In genomic region chr17:27430882-27431491, GRCh38 we compare ENCODE assay signal across 8 cellular contexts. TPM values are rescaled to one million over a fixed set of nuclear protein-coding genes. Genes with fewer than 3 reads are reported as not detected.
DNase-seq lines count a peak whose midpoint lies in the region; ATAC-seq and TF ChIP-seq lines count a peak whose summit lies in the region.

No MANE protein-coding gene starts in this region.

- peak; percentile 71 for TF ChIP-seq CTCF in SK-N-SH (IDR thresholded peaks at IDR 0.05)
- peak; percentile 55 for TF ChIP-seq CTCF in smooth muscle cell (IDR thresholded peaks at IDR 0.05; ENCODE audit: borderline replicate concordance, insufficient read depth, poor library complexity, severe bottlenecking)

- H3K4me1 Mint-ChIP-seq in activated naive CD8-positive, alpha-beta T cell treated with anti-CD3 and anti-CD28 coated beads, Interleukin-2, amount 50 U/mL, for 24 hours: no peaks in the 10 kb centered on the region
- no peaks in the 10 kb centered on the region for H3K4me1 Mint-ChIP-seq in activated naive CD8-positive, alpha-beta T cell treated with anti-CD3 and anti-CD28 coated beads for 36 hours

- H3K4me3 ChIP-seq in SK-N-SH (ENCODE audit: low read depth in 2 of 2, low read length in 1 of 2) (no peak overlapping the region; a peak in 1 of 4 replicates), smooth muscle cell (no peak overlapping the region)

- no peaks in the 10 kb centered on the region for H3K27me3 Mint-ChIP-seq in activated naive CD8-positive, alpha-beta T cell treated with anti-CD3 and anti-CD28 coated beads, Interleukin-2, amount 50 U/mL, for 24 hours
- no peaks in the 10 kb centered on the region for H3K27me3 Mint-ChIP-seq in activated naive CD8-positive, alpha-beta T cell treated with anti-CD3 and anti-CD28 coated beads for 36 hours

- H3K9me2 ChIP-seq in SK-N-SH: no peaks in the 10 kb centered on the region

- H3K4me2 ChIP-seq in SK-N-SH: no peak overlapping the region
- no peak overlapping the region for H3K4me2 ChIP-seq in smooth muscle cell

- H3K27ac ChIP-seq in SK-N-SH (ENCODE audit: low read depth in 2 of 2, low read length in 1 of 2) (no peak overlapping the region), smooth muscle cell (ENCODE audit: low read depth) (no peak overlapping the region)

- peak; percentile 16 for DNase-seq in activated naive CD8-positive, alpha-beta T cell treated with anti-CD3 and anti-CD28 coated beads, Interleukin-2, amount 50 U/mL, for 24 hours
- DNase-seq in activated naive CD8-positive, alpha-beta T cell treated with anti-CD3 and anti-CD28 coated beads for 36 hours: no peak
- peak; percentile 70 for DNase-seq in SK-N-SH
- no peak for DNase-seq in Right ventricle myocardium inferior (ENCODE audit: missing footprints)
- DNase-seq in smooth muscle cell (lab: John Stamatoyannopoulos, UW; ENCODE audit: unreplicated experiment): no peak
- DNase-seq in activated T-cell treated with anti-CD3 and anti-CD28 coated beads for 4 hours: no peak
- no peak for DNase-seq in NCI-H1930 (lab: John Stamatoyannopoulos, UW)

- H4K20me1 ChIP-seq in SK-N-SH (ENCODE audit: insufficient read depth) (no peaks in the 10 kb centered on the region), smooth muscle cell (ENCODE audit: low read depth) (no peaks in the 10 kb centered on the region)

- H3K36me3 Mint-ChIP-seq in activated naive CD8-positive, alpha-beta T cell treated with anti-CD3 and anti-CD28 coated beads, Interleukin-2, amount 50 U/mL, for 24 hours (ENCODE audit: low read depth): no peaks in the 10 kb centered on the region
- H3K36me3 Mint-ChIP-seq in activated naive CD8-positive, alpha-beta T cell treated with anti-CD3 and anti-CD28 coated beads for 36 hours: no peaks in the 10 kb centered on the region

- H3K27ac Mint-ChIP-seq in activated naive CD8-positive, alpha-beta T cell treated with anti-CD3 and anti-CD28 coated beads, Interleukin-2, amount 50 U/mL, for 24 hours: no peak overlapping the region
- no peak overlapping the region for H3K27ac Mint-ChIP-seq in activated naive CD8-positive, alpha-beta T cell treated with anti-CD3 and anti-CD28 coated beads for 36 hours

- H3K79me2 ChIP-seq in SK-N-SH (ENCODE audit: insufficient read depth) (no peaks in the 10 kb centered on the region), smooth muscle cell (ENCODE audit: low read depth) (no peaks in the 10 kb centered on the region)

- POLR2A ChIA-PET in SK-N-SH (lab: Yijun Ruan, JAX): no interaction called here

- peak; percentile 43 for ATAC-seq in activated naive CD8-positive, alpha-beta T cell treated with anti-CD3 and anti-CD28 coated beads, Interleukin-2, amount 50 U/mL, for 24 hours
- ATAC-seq in Right ventricle myocardium inferior (peak; percentile 57), GM21360 (IDR thresholded peaks at IDR 0.05; ENCODE audit: unreplicated experiment) (no peak)

- intact Hi-C loops in Right ventricle myocardium inferior (cut with DNase I): loop anchor here (1.0 to 2.0 kb wide), 2 partner anchors 78 to 194 kb away; no protein-coding TSS in a partner anchor

- TF ChIP-seq RAD21 in SK-N-SH (IDR thresholded peaks at IDR 0.05; ENCODE audit: low read length): peak; percentile 71

- no peaks in the 10 kb centered on the region for H3K9me3 Mint-ChIP-seq in activated naive CD8-positive, alpha-beta T cell treated with anti-CD3 and anti-CD28 coated beads, Interleukin-2, amount 50 U/mL, for 24 hours
- no peaks in the 10 kb centered on the region for H3K9me3 Mint-ChIP-seq in activated naive CD8-positive, alpha-beta T cell treated with anti-CD3 and anti-CD28 coated beads for 36 hours

- TF ChIP-seq EP300 in SK-N-SH (IDR thresholded peaks at IDR 0.05; ENCODE audit: borderline replicate concordance in 1 of 2, low read depth in 1 of 2, low read length in 1 of 2): no peak

- CTCF ChIA-PET in SK-N-SH (lab: Yijun Ruan, JAX): interaction anchor here (0.8 to 3.5 kb wide), 28 partner anchors 10 to 221 kb away, joined by 3 to 22 read pairs (median 5); partner anchors contain the start of gene KSR1

- H3K27me3 ChIP-seq in SK-N-SH (ENCODE audit: insufficient read depth) (no peaks in the 10 kb centered on the region), smooth muscle cell (ENCODE audit: low read depth) (no peaks in the 10 kb centered on the region)

- 63% methylated on average over 6 of the region's 10 CpGs for WGBS in SK-N-SH (ENCODE audit: low lambda C conversion rate)
- 86% methylated on average over 10 of the region's 10 CpGs for WGBS in smooth muscle cell (ENCODE audit: low lambda C conversion rate)

- H3K4me3 Mint-ChIP-seq in activated naive CD8-positive, alpha-beta T cell treated with anti-CD3 and anti-CD28 coated beads, Interleukin-2, amount 50 U/mL, for 24 hours: no peak overlapping the region
- H3K4me3 Mint-ChIP-seq in activated naive CD8-positive, alpha-beta T cell treated with anti-CD3 and anti-CD28 coated beads for 36 hours: no peak overlapping the region

- H3K9me3 ChIP-seq in SK-N-SH (no peaks in the 10 kb centered on the region), smooth muscle cell (replicated peaks; ENCODE audit: low read depth) (no peaks in the 10 kb centered on the region)

- H3K4me1 ChIP-seq in SK-N-SH (ENCODE audit: control insufficient read depth in 1 of 2, insufficient read depth in 2 of 2, low read depth in 1 of 2, low read length in 1 of 2) (no peaks in the 10 kb centered on the region), smooth muscle cell (ENCODE audit: low read depth) (no peaks in the 10 kb centered on the region)

- H3K9ac ChIP-seq in SK-N-SH (no peak overlapping the region), smooth muscle cell (ENCODE audit: low read depth) (no peak overlapping the region)

- H3F3A ChIP-seq in SK-N-SH (replicated peaks; ENCODE audit: insufficient read depth): no peaks in the 10 kb centered on the region
- no peaks in the 10 kb centered on the region for H3F3A ChIP-seq in smooth muscle cell (ENCODE audit: low read depth)

- H2AFZ ChIP-seq in SK-N-SH (ENCODE audit: low read depth): no peak overlapping the region
- no peak overlapping the region for H2AFZ ChIP-seq in smooth muscle cell (ENCODE audit: low read depth)

- H3K36me3 ChIP-seq in SK-N-SH (replicated peaks in 1 of 2; ENCODE audit: control insufficient read depth in 1 of 2, insufficient read depth in 2 of 2, low read length in 1 of 2) (no peaks in the 10 kb centered on the region), smooth muscle cell (ENCODE audit: low read depth) (no peaks in the 10 kb centered on the region)

TF ChIP-seq in SK-N-SH, 30 proteins besides CTCF, POLR2A, EP300 and RAD21:
- TF ChIP-seq NRF1 (IDR thresholded peaks at IDR 0.05; ENCODE audit: low read depth, low read length) (no peak), SMC3 (IDR thresholded peaks at IDR 0.05; ENCODE audit: low read depth, low read length) (peak; percentile 91)

RNA-seq across cellular contexts. Expression of gene KSR1, which starts 25.3 kb away (rescaled TPM):
- total RNA-seq in activated naive CD8-positive, alpha-beta T cell treated with anti-CD3 and anti-CD28 coated beads for 36 hours: 10 to 100 TPM; 58.9 to 62.5 TPM
- polyA plus RNA-seq in SK-N-SH (2012; rRNA removed) (7.5 and 7.9 TPM in 2 replicates), smooth muscle cell (40.4 and 53.2 TPM in 2 replicates)
- polyA plus RNA-seq in SK-N-SH (2012; cell fraction: cytosol; rRNA removed): 3.9 and 5.3 TPM in 2 replicates
- polyA plus RNA-seq in SK-N-SH (2012; cell fraction: nucleus; rRNA removed): 34.1 and 47.2 TPM in 2 replicates
- total RNA-seq in Right ventricle myocardium inferior (9.5 TPM), smooth muscle cell (65.1 and 69.2 TPM in 2 replicates)

Comparison
In these comparisons a context has a peak if more than half of its experiments do, and no peak if none do; other contexts are left out.
1. DNase-seq: peak in activated naive CD8-positive, alpha-beta T cell treated with anti-CD3 and anti-CD28 coated beads, Interleukin-2, amount 50 U/mL, for 24 hours (single experiment) and SK-N-SH (single experiment); none in activated naive CD8-positive, alpha-beta T cell treated with anti-CD3 and anti-CD28 coated beads for 36 hours (single experiment), Right ventricle myocardium inferior (single experiment), smooth muscle cell (single experiment), activated T-cell treated with anti-CD3 and anti-CD28 coated beads for 4 hours (single experiment) and NCI-H1930 (0 of 2).